ENCODE assay signal across 33 cellular contexts in the genomic region with DNA sequence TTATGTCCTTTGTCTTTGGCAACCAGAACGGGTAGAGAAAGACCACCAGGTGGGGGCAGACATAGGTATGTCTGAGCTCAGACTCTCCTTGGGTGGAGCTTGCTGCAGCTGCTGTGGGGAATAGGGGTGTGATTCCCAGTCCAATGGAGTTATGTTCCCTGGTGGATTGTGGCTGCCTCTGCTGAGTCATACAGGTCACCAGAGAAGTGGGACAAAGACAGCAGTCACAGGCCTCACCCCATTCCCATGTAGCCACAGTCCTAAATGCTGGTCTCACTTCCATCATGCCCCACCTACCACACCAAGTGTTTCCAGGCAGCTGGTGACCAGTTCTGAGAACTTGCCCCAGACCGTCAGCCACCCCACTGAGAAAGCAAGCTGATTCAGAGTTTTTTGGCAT. TPM values are rescaled to one million over a fixed set of nuclear protein-coding genes. Genes with fewer than 3 reads are reported as not detected.
"Had no signal": no experiment of that assay in that cellular context is flagged by ENCODE, and none has a peak within 500 bp of the region (broad histone marks: within the 10 kb centered on the region; RNA-seq: fewer than 3 reads in every experiment).

No MANE protein-coding gene starts in this region.

- ATAC-seq: esophagus mucosa; gastroesophageal sphincter; heart left ventricle; left lobe of liver; mucosa of descending colon; naive thymus-derived CD8-positive, alpha-beta T cell; psoas muscle; right cardiac atrium; stimulated activated naive CD8-positive, alpha-beta T cell treated with anti-CD3 and anti-CD28 coated beads, Interleukin-15, amount 100 ng/mL, for 72 hours; upper lobe of right lung had no signal

- H3K79me2 ChIP-seq: hepatocyte had no signal

- DNase-seq: dorsolateral prefrontal cortex; effector CD4-positive, alpha-beta T cell; foreskin fibroblast; heart left ventricle; kidney; mesenchymal stem cell; mucosa of descending colon; naive thymus-derived CD8-positive, alpha-beta T cell; nephron progenitor cell; nucleus accumbens; psoas muscle; right cardiac atrium; sigmoid colon; spleen; stimulated activated CD4-positive, alpha-beta T cell treated with anti-CD3 and anti-CD28 coated beads, Interleukin-2, amount 100 ng/mL, for 48 hours; stimulated activated naive CD4-positive, alpha-beta T cell; stimulated activated naive CD8-positive, alpha-beta T cell treated with anti-CD3 and anti-CD28 coated beads, Interleukin-15, amount 100 ng/mL, for 72 hours; transverse colon; upper lobe of right lung; uterus had no signal

- FAIRE-seq: colon, kidney had no signal

- H3K4me1 ChIP-seq: gastroesophageal sphincter, heart left ventricle, psoas muscle, sigmoid colon, spleen, suprapubic skin, transverse colon, upper lobe of right lung, uterus had no signal

- H3K27me3 ChIP-seq: gastroesophageal sphincter, heart left ventricle, hepatocyte, sigmoid colon, suprapubic skin, transverse colon, upper lobe of right lung, uterus had no signal

- H3K4me3 ChIP-seq: dorsolateral prefrontal cortex, gastroesophageal sphincter, heart left ventricle, hepatocyte, mucosa of descending colon, psoas muscle, sigmoid colon, skin epidermis, spleen, suprapubic skin, transverse colon, upper lobe of right lung, uterus had no signal

- H3K27ac ChIP-seq: dorsolateral prefrontal cortex, epithelial cell of prostate, gastroesophageal sphincter, heart left ventricle, hepatocyte, psoas muscle, sigmoid colon, skin epidermis, spleen, suprapubic skin, transverse colon, upper lobe of right lung, uterus had no signal

- H3K36me3 ChIP-seq: gastroesophageal sphincter, heart left ventricle, sigmoid colon, spleen, suprapubic skin, transverse colon, upper lobe of right lung, uterus had no signal

- H3K4me2 ChIP-seq: hepatocyte had no signal

- H3K9me3 ChIP-seq: psoas muscle, sigmoid colon, suprapubic skin, transverse colon, upper lobe of right lung, uterus had no signal

- H2AFZ ChIP-seq: hepatocyte had no signal

RNA-seq across cellular contexts. Expression of gene OR52E5, which starts 17.5 kb away (rescaled TPM):
- total RNA-seq: dorsolateral prefrontal cortex; esophagus mucosa; gastroesophageal sphincter; heart left ventricle; hepatocyte; kidney; left lobe of liver; lower leg skin; lung microvascular endothelial cell; mesothelial cell of epicardium; mucosa of descending colon; naive thymus-derived CD8-positive, alpha-beta T cell; osteocyte; psoas muscle; renal cortical epithelial cell; right cardiac atrium; sigmoid colon; spleen; suprapubic skin; transverse colon; upper lobe of right lung; uterus had no signal

RNA-seq across cellular contexts. Expression of gene OR52E4, which starts 30.1 kb away (rescaled TPM):
- total RNA-seq: dorsolateral prefrontal cortex; esophagus mucosa; gastroesophageal sphincter; heart left ventricle; hepatocyte; kidney; left lobe of liver; lower leg skin; lung microvascular endothelial cell; mesothelial cell of epicardium; mucosa of descending colon; naive thymus-derived CD8-positive, alpha-beta T cell; osteocyte; psoas muscle; renal cortical epithelial cell; right cardiac atrium; sigmoid colon; spleen; suprapubic skin; transverse colon; upper lobe of right lung; uterus had no signal

RNA-seq across cellular contexts. Expression of gene OR56A3, which starts 31.5 kb away (rescaled TPM):
- total RNA-seq: esophagus mucosa; gastroesophageal sphincter; heart left ventricle; hepatocyte; kidney; left lobe of liver; lower leg skin; lung microvascular endothelial cell; mesothelial cell of epicardium; mucosa of descending colon; naive thymus-derived CD8-positive, alpha-beta T cell; osteocyte; psoas muscle; renal cortical epithelial cell; right cardiac atrium; sigmoid colon; spleen; suprapubic skin; transverse colon; upper lobe of right lung; uterus had no signal

RNA-seq across cellular contexts. Expression of gene OR52E8, which starts 53.0 kb away (rescaled TPM):
- total RNA-seq: esophagus mucosa; gastroesophageal sphincter; heart left ventricle; hepatocyte; left lobe of liver; lower leg skin; lung microvascular endothelial cell; mesothelial cell of epicardium; mucosa of descending colon; naive thymus-derived CD8-positive, alpha-beta T cell; osteocyte; psoas muscle; renal cortical epithelial cell; right cardiac atrium; sigmoid colon; spleen; suprapubic skin; transverse colon; upper lobe of right lung; uterus had no signal

RNA-seq across cellular contexts. Expression of gene OR56A5, which starts 57.8 kb away (rescaled TPM):
- total RNA-seq: esophagus mucosa; gastroesophageal sphincter; heart left ventricle; hepatocyte; kidney; left lobe of liver; lung microvascular endothelial cell; mucosa of descending colon; naive thymus-derived CD8-positive, alpha-beta T cell; osteocyte; psoas muscle; renal cortical epithelial cell; right cardiac atrium; sigmoid colon; spleen; suprapubic skin; transverse colon; upper lobe of right lung; uterus had no signal
